1 cellular context compared by ENCODE assay signal in the genomic region with DNA sequence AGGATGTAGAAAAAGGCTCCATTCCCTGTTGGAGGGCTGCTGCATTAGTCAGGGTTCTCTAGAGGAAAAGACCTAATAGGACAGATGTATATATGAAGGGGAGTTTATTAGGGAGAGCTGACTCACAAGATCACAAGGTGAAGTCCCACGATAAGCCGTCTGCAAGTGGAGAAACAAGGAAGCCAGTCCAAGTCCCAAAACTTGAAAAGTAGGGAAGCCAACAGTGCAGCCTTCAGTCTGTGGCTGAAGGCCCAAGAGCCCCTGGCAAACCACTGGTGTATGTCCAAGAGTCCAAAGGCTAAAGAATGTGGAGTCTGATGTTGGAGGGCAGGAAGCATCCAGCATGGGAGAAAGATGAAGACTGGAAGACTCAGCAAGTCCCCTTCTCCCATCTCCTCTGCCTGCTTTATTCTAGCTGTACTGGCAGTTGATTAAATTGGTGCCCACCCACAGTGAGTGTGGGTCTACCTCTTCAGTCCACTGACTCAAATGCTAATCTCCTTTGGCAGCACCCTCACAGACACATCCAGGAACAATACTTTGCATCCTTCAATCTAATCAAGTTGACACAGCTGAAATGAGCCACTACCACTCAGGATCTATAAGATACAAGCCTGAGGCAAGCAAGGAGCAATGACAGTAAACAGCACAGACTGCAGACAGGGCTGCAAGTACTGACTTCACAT.
A peak's percentile ranks its signal among the peaks of the same experiment; 100 is the strongest.
TF ChIP-seq lines count a peak whose summit lies in the region.

No MANE protein-coding gene starts in this region.

TF ChIP-seq in K562, 482 proteins besides CTCF, POLR2A, EP300 and RAD21 (continued from another document and continues in another):
- TF ChIP-seq ZNF766 (CRISPR knock-in tag; conservative IDR thresholded peaks at IDR 0.05) (peak; percentile 72; the same call in 1 of the 2 replicates), FUS (optimal IDR thresholded peaks at IDR 0.05; ENCODE audit: low read depth, low read length) (no peak), TAF15 (IDR thresholded peaks at IDR 0.05; ENCODE audit: low read depth, low read length) (no peak), ZNF583 (CRISPR knock-in tag; IDR thresholded peaks at IDR 0.05) (0 out of 2 replicates have a peak, but pooled peaks have one; percentile 40), HCFC1 (IDR thresholded peaks at IDR 0.05; ENCODE audit: low read depth, low read length) (no peak), ETS2 (tag; IDR thresholded peaks at IDR 0.05; ENCODE audit: borderline replicate concordance, poor library complexity, severe bottlenecking) (no peak), CREM (IDR thresholded peaks at IDR 0.05; ENCODE audit: low read depth) (0 out of 2 replicates have a peak, but pooled peaks have one; percentile 17), HDAC3 (IDR thresholded peaks at IDR 0.05; ENCODE audit: borderline replicate concordance, partially characterized antibody) (peak; percentile 2), SMARCA4 (IDR thresholded peaks at IDR 0.05) (peak; percentile 88), JUND (IDR thresholded peaks at IDR 0.05; ENCODE audit: borderline replicate concordance, low read depth, low read length) (peak; percentile 84), JUND (tag; IDR thresholded peaks at IDR 0.05; ENCODE audit: borderline replicate concordance, low read depth, low read length) (peak; percentile 68; the same call in 2 of the 3 replicates), ZNF699 (CRISPR knock-in tag; IDR thresholded peaks at IDR 0.05; ENCODE audit: insufficient replicate concordance) (no peak), KHSRP (IDR thresholded peaks at IDR 0.05) (no peak), ZNF589 (CRISPR knock-in tag; IDR thresholded peaks at IDR 0.05; ENCODE audit: low read depth) (0 out of 2 replicates have a peak, but pooled peaks have one; percentile 47), ARID1B (IDR thresholded peaks at IDR 0.05) (peak; percentile 93), TEAD2 (tag; IDR thresholded peaks at IDR 0.05) (0 out of 2 replicates have a peak, but pooled peaks have one; percentile 33), DACH1 (IDR thresholded peaks at IDR 0.05; ENCODE audit: partially characterized antibody) (peak; percentile 78), NR3C1 (CRISPR knock-in tag; IDR thresholded peaks at IDR 0.05) (no peak), NR4A1 (CRISPR knock-in tag; IDR thresholded peaks at IDR 0.05) (no peak), NR4A1 (tag; IDR thresholded peaks at IDR 0.05) (peak; percentile 68; the same call in 1 of the 2 replicates), NFIC (IDR thresholded peaks at IDR 0.05) (peak; percentile 33), MTA2 (IDR thresholded peaks at IDR 0.05; ENCODE audit: low read depth) (peak; percentile 67), ZFX (CRISPR knock-in tag; IDR thresholded peaks at IDR 0.05) (peak; percentile 90), SP2 (IDR thresholded peaks at IDR 0.05; ENCODE audit: extremely low read depth, low read depth, low read length, poor library complexity, severe bottlenecking) (no peak), TOE1 (IDR thresholded peaks at IDR 0.05; ENCODE audit: borderline replicate concordance) (no peak; the same call in 1 of the 2 replicates), TOE1 (CRISPR knock-in tag; IDR thresholded peaks at IDR 0.05; ENCODE audit: borderline replicate concordance, low read depth) (no peak), SIN3A (IDR thresholded peaks at IDR 0.05; ENCODE audit: borderline replicate concordance in 2 of 2, control insufficient read depth in 1 of 2, low read depth in 2 of 2, low read length in 2 of 2) (no peak), TAL1 (IDR thresholded peaks at IDR 0.05) (peak; percentile 89), ZNF324 (CRISPR knock-in tag; IDR thresholded peaks at IDR 0.05) (no peak), PML (IDR thresholded peaks at IDR 0.05; ENCODE audit: low read length) (peak; percentile 63; the same call in 1 of the 2 replicates), ZNF75A (CRISPR knock-in tag; IDR thresholded peaks at IDR 0.05) (no peak), FOXA1 (IDR thresholded peaks at IDR 0.05; ENCODE audit: borderline replicate concordance) (peak; percentile 74; the same call in 1 of the 2 replicates), ZZZ3 (IDR thresholded peaks at IDR 0.05) (no peak), EGR1 (conservative IDR thresholded peaks at IDR 0.05) (no peak), ZNF586 (CRISPR knock-in tag; conservative IDR thresholded peaks at IDR 0.05) (no peak), KLF16 (IDR thresholded peaks at IDR 0.05) (peak; percentile 34; the same call in 1 of the 2 replicates), MTA3 (IDR thresholded peaks at IDR 0.05; ENCODE audit: borderline replicate concordance) (peak; percentile 72; the same call in 1 of the 2 replicates), ZKSCAN1 (IDR thresholded peaks at IDR 0.05; ENCODE audit: low read depth, low read length) (no peak)
- TF ChIP-seq, protein P1, sequence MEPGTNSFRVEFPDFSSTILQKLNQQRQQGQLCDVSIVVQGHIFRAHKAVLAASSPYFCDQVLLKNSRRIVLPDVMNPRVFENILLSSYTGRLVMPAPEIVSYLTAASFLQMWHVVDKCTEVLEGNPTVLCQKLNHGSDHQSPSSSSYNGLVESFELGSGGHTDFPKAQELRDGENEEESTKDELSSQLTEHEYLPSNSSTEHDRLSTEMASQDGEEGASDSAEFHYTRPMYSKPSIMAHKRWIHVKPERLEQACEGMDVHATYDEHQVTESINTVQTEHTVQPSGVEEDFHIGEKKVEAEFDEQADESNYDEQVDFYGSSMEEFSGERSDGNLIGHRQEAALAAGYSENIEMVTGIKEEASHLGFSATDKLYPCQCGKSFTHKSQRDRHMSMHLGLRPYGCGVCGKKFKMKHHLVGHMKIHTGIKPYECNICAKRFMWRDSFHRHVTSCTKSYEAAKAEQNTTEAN (CRISPR knock-in tag; IDR thresholded peaks at IDR 0.05), result no peak
- TF ChIP-seq, protein P2, sequence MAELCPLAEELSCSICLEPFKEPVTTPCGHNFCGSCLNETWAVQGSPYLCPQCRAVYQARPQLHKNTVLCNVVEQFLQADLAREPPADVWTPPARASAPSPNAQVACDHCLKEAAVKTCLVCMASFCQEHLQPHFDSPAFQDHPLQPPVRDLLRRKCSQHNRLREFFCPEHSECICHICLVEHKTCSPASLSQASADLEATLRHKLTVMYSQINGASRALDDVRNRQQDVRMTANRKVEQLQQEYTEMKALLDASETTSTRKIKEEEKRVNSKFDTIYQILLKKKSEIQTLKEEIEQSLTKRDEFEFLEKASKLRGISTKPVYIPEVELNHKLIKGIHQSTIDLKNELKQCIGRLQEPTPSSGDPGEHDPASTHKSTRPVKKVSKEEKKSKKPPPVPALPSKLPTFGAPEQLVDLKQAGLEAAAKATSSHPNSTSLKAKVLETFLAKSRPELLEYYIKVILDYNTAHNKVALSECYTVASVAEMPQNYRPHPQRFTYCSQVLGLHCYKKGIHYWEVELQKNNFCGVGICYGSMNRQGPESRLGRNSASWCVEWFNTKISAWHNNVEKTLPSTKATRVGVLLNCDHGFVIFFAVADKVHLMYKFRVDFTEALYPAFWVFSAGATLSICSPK (IDR thresholded peaks at IDR 0.05; ENCODE audit: borderline replicate concordance), result no peak
- TF ChIP-seq, protein P3, sequence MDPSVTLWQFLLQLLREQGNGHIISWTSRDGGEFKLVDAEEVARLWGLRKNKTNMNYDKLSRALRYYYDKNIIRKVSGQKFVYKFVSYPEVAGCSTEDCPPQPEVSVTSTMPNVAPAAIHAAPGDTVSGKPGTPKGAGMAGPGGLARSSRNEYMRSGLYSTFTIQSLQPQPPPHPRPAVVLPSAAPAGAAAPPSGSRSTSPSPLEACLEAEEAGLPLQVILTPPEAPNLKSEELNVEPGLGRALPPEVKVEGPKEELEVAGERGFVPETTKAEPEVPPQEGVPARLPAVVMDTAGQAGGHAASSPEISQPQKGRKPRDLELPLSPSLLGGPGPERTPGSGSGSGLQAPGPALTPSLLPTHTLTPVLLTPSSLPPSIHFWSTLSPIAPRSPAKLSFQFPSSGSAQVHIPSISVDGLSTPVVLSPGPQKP (CRISPR knock-in tag; IDR thresholded peaks at IDR 0.05), result no peak
- TF ChIP-seq, protein P4, sequence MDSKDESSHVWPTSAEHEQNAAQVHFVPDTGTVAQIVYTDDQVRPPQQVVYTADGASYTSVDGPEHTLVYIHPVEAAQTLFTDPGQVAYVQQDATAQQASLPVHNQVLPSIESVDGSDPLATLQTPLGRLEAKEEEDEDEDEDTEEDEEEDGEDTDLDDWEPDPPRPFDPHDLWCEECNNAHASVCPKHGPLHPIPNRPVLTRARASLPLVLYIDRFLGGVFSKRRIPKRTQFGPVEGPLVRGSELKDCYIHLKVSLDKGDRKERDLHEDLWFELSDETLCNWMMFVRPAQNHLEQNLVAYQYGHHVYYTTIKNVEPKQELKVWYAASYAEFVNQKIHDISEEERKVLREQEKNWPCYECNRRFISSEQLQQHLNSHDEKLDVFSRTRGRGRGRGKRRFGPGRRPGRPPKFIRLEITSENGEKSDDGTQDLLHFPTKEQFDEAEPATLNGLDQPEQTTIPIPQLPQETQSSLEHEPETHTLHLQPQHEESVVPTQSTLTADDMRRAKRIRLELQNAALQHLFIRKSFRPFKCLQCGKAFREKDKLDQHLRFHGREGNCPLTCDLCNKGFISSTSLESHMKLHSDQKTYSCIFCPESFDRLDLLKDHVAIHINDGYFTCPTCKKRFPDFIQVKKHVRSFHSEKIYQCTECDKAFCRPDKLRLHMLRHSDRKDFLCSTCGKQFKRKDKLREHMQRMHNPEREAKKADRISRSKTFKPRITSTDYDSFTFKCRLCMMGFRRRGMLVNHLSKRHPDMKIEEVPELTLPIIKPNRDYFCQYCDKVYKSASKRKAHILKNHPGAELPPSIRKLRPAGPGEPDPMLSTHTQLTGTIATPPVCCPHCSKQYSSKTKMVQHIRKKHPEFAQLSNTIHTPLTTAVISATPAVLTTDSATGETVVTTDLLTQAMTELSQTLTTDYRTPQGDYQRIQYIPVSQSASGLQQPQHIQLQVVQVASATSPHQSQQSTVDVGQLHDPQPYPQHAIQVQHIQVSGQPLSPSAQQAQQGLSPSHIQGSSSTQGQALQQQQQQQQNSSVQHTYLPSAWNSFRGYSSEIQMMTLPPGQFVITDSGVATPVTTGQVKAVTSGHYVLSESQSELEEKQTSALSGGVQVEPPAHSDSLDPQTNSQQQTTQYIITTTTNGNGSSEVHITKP (IDR thresholded peaks at IDR 0.05; ENCODE audit: partially characterized antibody), result peak; percentile 45
- TF ChIP-seq, protein P5, sequence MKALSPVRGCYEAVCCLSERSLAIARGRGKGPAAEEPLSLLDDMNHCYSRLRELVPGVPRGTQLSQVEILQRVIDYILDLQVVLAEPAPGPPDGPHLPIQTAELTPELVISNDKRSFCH (CRISPR knock-in tag; IDR thresholded peaks at IDR 0.05), result no peak
- TF ChIP-seq, protein P5 (tag; IDR thresholded peaks at IDR 0.05), result peak; percentile 75; the same call in 1 of the 2 replicates
- TF ChIP-seq, protein P6, sequence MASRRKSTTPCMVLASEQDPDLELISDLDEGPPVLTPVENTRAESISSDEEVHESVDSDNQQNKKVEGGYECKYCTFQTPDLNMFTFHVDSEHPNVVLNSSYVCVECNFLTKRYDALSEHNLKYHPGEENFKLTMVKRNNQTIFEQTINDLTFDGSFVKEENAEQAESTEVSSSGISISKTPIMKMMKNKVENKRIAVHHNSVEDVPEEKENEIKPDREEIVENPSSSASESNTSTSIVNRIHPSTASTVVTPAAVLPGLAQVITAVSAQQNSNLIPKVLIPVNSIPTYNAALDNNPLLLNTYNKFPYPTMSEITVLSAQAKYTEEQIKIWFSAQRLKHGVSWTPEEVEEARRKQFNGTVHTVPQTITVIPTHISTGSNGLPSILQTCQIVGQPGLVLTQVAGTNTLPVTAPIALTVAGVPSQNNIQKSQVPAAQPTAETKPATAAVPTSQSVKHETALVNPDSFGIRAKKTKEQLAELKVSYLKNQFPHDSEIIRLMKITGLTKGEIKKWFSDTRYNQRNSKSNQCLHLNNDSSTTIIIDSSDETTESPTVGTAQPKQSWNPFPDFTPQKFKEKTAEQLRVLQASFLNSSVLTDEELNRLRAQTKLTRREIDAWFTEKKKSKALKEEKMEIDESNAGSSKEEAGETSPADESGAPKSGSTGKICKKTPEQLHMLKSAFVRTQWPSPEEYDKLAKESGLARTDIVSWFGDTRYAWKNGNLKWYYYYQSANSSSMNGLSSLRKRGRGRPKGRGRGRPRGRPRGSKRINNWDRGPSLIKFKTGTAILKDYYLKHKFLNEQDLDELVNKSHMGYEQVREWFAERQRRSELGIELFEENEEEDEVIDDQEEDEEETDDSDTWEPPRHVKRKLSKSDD (conservative IDR thresholded peaks at IDR 0.05; ENCODE audit: low read length), result no peak
- TF ChIP-seq, protein P7, sequence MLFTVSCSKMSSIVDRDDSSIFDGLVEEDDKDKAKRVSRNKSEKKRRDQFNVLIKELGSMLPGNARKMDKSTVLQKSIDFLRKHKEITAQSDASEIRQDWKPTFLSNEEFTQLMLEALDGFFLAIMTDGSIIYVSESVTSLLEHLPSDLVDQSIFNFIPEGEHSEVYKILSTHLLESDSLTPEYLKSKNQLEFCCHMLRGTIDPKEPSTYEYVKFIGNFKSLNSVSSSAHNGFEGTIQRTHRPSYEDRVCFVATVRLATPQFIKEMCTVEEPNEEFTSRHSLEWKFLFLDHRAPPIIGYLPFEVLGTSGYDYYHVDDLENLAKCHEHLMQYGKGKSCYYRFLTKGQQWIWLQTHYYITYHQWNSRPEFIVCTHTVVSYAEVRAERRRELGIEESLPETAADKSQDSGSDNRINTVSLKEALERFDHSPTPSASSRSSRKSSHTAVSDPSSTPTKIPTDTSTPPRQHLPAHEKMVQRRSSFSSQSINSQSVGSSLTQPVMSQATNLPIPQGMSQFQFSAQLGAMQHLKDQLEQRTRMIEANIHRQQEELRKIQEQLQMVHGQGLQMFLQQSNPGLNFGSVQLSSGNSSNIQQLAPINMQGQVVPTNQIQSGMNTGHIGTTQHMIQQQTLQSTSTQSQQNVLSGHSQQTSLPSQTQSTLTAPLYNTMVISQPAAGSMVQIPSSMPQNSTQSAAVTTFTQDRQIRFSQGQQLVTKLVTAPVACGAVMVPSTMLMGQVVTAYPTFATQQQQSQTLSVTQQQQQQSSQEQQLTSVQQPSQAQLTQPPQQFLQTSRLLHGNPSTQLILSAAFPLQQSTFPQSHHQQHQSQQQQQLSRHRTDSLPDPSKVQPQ (CRISPR knock-in tag; IDR thresholded peaks at IDR 0.05; ENCODE audit: borderline replicate concordance), result no peak
- TF ChIP-seq, protein P8, sequence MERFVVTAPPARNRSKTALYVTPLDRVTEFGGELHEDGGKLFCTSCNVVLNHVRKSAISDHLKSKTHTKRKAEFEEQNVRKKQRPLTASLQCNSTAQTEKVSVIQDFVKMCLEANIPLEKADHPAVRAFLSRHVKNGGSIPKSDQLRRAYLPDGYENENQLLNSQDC (CRISPR knock-in tag; IDR thresholded peaks at IDR 0.05), result no peak
- TF ChIP-seq, protein P9, sequence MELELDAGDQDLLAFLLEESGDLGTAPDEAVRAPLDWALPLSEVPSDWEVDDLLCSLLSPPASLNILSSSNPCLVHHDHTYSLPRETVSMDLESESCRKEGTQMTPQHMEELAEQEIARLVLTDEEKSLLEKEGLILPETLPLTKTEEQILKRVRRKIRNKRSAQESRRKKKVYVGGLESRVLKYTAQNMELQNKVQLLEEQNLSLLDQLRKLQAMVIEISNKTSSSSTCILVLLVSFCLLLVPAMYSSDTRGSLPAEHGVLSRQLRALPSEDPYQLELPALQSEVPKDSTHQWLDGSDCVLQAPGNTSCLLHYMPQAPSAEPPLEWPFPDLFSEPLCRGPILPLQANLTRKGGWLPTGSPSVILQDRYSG (tag; conservative IDR thresholded peaks at IDR 0.05; ENCODE audit: low read depth), result peak; percentile 38; the same call in 1 of the 2 replicates
- TF ChIP-seq, protein P10, sequence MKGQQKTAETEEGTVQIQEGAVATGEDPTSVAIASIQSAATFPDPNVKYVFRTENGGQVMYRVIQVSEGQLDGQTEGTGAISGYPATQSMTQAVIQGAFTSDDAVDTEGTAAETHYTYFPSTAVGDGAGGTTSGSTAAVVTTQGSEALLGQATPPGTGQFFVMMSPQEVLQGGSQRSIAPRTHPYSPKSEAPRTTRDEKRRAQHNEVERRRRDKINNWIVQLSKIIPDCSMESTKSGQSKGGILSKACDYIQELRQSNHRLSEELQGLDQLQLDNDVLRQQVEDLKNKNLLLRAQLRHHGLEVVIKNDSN (CRISPR knock-in tag; IDR thresholded peaks at IDR 0.05), result no peak
